In the genomic region with DNA sequence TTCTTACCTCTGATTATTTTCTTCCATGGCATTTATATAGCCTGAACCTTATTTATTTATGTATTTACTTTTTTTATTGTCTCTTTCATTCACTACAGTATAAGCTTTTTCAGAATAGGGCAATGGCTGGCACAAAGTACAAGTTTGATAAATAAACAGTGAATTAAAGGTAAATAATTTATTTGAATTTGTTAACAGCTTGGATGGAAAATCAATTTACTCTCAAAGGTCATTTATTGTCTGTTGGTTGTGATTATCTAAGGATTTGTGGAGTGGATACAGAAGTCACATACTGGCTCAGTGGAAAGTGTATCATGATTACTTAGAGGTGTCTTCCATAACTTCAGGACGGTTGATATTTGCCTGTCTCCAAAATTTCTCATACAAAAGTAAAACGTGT, we compare ENCODE assay signal across 10 cellular contexts.
"Had no signal": no experiment of that assay in that cellular context is flagged by ENCODE, and none has a peak within 500 bp of the region (broad histone marks: within the 10 kb centered on the region; RNA-seq: fewer than 3 reads in every experiment).

No MANE protein-coding gene starts in this region.

- H3K36me3 ChIP-seq: HAP-1 had no signal

- DNase-seq: GM23248, H7, H9, HCEC 1CT, HFFc6 had no signal

- H3K4me3 ChIP-seq: GM23248, GM23338, HAP-1 had no signal

- H2AFZ ChIP-seq: GM23248, GM23338 had no signal

- H3K27ac ChIP-seq: GM23248 had no signal

- H3K4me1 ChIP-seq: HAP-1 had no signal

- H3K4me2 ChIP-seq: GM23338 had no signal

- FAIRE-seq: H1, H54 had no signal

- H3K9ac ChIP-seq: GM23248 had no signal

- H3K9me3 ChIP-seq: HAP-1 had no signal

- ATAC-seq: GM23338, HCT116 had no signal
